8 cellular contexts compared by ENCODE assay signal in genomic region chr7:45768516-45769394, GRCh38.
A peak's percentile ranks its signal among the peaks of the same experiment; 100 is the strongest.
DNase-seq lines count a peak whose midpoint lies in the region; ATAC-seq and TF ChIP-seq lines count a peak whose summit lies in the region.
"Not testable (repeated sequence)": the region's sequence is repeated elsewhere in the genome, so short reads cannot be mapped to it uniquely, and the experiment has no call there.

No MANE protein-coding gene starts in this region.

- not testable (repeated sequence) for H3K4me1 Mint-ChIP-seq in dendritic cell treated with granulocyte-macrophage colony-stimulating factor and Interleukin-4, amounts not matched to agents 40 ng/mL and 50 ng/mL, for 4 days (ENCODE audit: low read depth)

- not testable (repeated sequence) for H3K27me3 Mint-ChIP-seq in dendritic cell treated with granulocyte-macrophage colony-stimulating factor and Interleukin-4, amounts not matched to agents 40 ng/mL and 50 ng/mL, for 4 days

- not testable (repeated sequence) for H3K9me3 Mint-ChIP-seq in dendritic cell treated with granulocyte-macrophage colony-stimulating factor and Interleukin-4, amounts not matched to agents 40 ng/mL and 50 ng/mL, for 4 days

- not testable (repeated sequence) for H3K36me3 Mint-ChIP-seq in dendritic cell treated with granulocyte-macrophage colony-stimulating factor and Interleukin-4, amounts not matched to agents 40 ng/mL and 50 ng/mL, for 4 days (ENCODE audit: low read depth)

- intact Hi-C loops in dendritic cell treated with granulocyte-macrophage colony-stimulating factor and Interleukin-4, amounts not matched to agents 40 ng/mL and 50 ng/mL, for 4 days (cut with micrococcal nuclease); left lung (cut with DNase I): not testable (repeated sequence)

- H3K9me3 ChIP-seq in left lung: not testable (repeated sequence)

- H3K4me3 Mint-ChIP-seq in dendritic cell treated with granulocyte-macrophage colony-stimulating factor and Interleukin-4, amounts not matched to agents 40 ng/mL and 50 ng/mL, for 4 days: peak overlapping the region; percentile 86

- ATAC-seq in GM19351 (IDR thresholded peaks at IDR 0.05; ENCODE audit: unreplicated experiment): peak; percentile 99
- ATAC-seq in HG03520 (IDR thresholded peaks at IDR 0.05; ENCODE audit: unreplicated experiment): peak; percentile 100
- ATAC-seq in left lung: peak; percentile 100

- peak; percentile 79 to 96 (median 92) for DNase-seq in C1 segment of cervical spinal cord (lab: John Stamatoyannopoulos, UW)
- peak; percentile 85 for DNase-seq in NCI-H526 treated with DMSO at 0.1 percent for 48 hours (lab: John Stamatoyannopoulos, UW)
- DNase-seq in activated CD4-positive, alpha-beta T cell treated with anti-CD3 and anti-CD28 coated beads, Interleukin-2, amount 50 U/mL, for 1 hour: peak; percentile 98
- peak; percentile 98 to 99 for DNase-seq in left lung
- DNase-seq in stimulated activated CD4-positive, alpha-beta T cell treated with anti-CD3 and anti-CD28 coated beads, Interleukin-2, amount 100 ng/mL, for 4 hours (ENCODE audit: low read depth): peak; percentile 97

- not testable (repeated sequence) for TF ChIP-seq CTCF in left lung (IDR thresholded peaks at IDR 0.05)

- H3K4me3 ChIP-seq in left lung: peak overlapping the region; percentile 88 to 96

- H3K4me1 ChIP-seq in left lung: peaks cover 0 to 15% of the 10 kb centered on the region in 2 donors

- peak overlapping the region; percentile 90 to 94 for H3K27ac ChIP-seq in left lung

- peak overlapping the region; percentile 97 for H3K27ac Mint-ChIP-seq in dendritic cell treated with granulocyte-macrophage colony-stimulating factor and Interleukin-4, amounts not matched to agents 40 ng/mL and 50 ng/mL, for 4 days

- not testable (repeated sequence) for H3K27me3 ChIP-seq in left lung

- H3K36me3 ChIP-seq in left lung: not testable (repeated sequence)

Comparison
In these comparisons a context has a peak if more than half of its experiments do, and no peak if none do; other contexts are left out.
1. Peak in every context shown above with its lines: DNase-seq, ATAC-seq, H3K4me3 ChIP-seq and H3K27ac ChIP-seq.